21 cellular contexts compared by ENCODE assay signal in genomic region chr19:48918071-48918470, GRCh38. TPM values are rescaled to one million over a fixed set of nuclear protein-coding genes. Genes with fewer than 3 reads are reported as not detected.
"Had no signal": no experiment of that assay in that cellular context is flagged by ENCODE, and none has a peak within 500 bp of the region (broad histone marks: within the 10 kb centered on the region; RNA-seq: fewer than 3 reads in every experiment).

No MANE protein-coding gene starts in this region.

- H3K4me1 ChIP-seq: esophagus squamous epithelium, right atrium auricular region, tibial nerve, uterus had no signal

- DNase-seq: activated CD4-positive, alpha-beta T cell treated with anti-CD3 and anti-CD28 coated beads for 4 hours; activated CD8-positive, alpha-beta memory T cell treated with anti-CD3 and anti-CD28 coated beads, Interleukin-2, amount 50 U/mL, for 4 hours; activated gamma-delta T cell treated with Interleukin-2 at 50 U/mL for 16 hours; central memory CD4-positive, alpha-beta T cell; esophagus squamous epithelium; hippocampal formation; naive thymus-derived CD4-positive, alpha-beta T cell; stimulated activated naive CD4-positive, alpha-beta T cell treated with Interleukin-2 at 50 U/mL for 16 hours; uterus had no signal

- H3K9me3 ChIP-seq: esophagus squamous epithelium, right atrium auricular region, tibial nerve, uterus had no signal

- H3K27me3 Mint-ChIP-seq: activated CD4-positive, alpha-beta memory T cell treated with anti-CD3 and anti-CD28 coated beads, Interleukin-2, amount 10 ng/mL, durations not matched to agents 7 days and 5 days; activated naive CD8-positive, alpha-beta T cell; naive thymus-derived CD4-positive, alpha-beta T cell had no signal

- H3K4me3 ChIP-seq: coronary artery, esophagus squamous epithelium, right atrium auricular region, tibial nerve, uterus had no signal

- H3K27ac ChIP-seq: coronary artery, esophagus squamous epithelium, right atrium auricular region, tibial nerve, uterus, WERI-Rb-1 had no signal

- H3K9me3 Mint-ChIP-seq: activated CD4-positive, alpha-beta memory T cell treated with anti-CD3 and anti-CD28 coated beads, Interleukin-2, amount 10 ng/mL, durations not matched to agents 7 days and 5 days; brain; naive thymus-derived CD4-positive, alpha-beta T cell had no signal

- H3K4me1 Mint-ChIP-seq: activated CD4-positive, alpha-beta memory T cell treated with anti-CD3 and anti-CD28 coated beads, Interleukin-2, amount 10 ng/mL, durations not matched to agents 7 days and 5 days; brain had no signal

- H3K27ac Mint-ChIP-seq: activated CD4-positive, alpha-beta memory T cell treated with anti-CD3 and anti-CD28 coated beads, Interleukin-2, amount 10 ng/mL, durations not matched to agents 7 days and 5 days; activated naive CD8-positive, alpha-beta T cell; naive thymus-derived CD4-positive, alpha-beta T cell had no signal

- H3K4me3 Mint-ChIP-seq: activated CD4-positive, alpha-beta memory T cell treated with anti-CD3 and anti-CD28 coated beads, Interleukin-2, amount 10 ng/mL, durations not matched to agents 7 days and 5 days; activated naive CD8-positive, alpha-beta T cell; brain; naive thymus-derived CD4-positive, alpha-beta T cell had no signal

- H3K36me3 ChIP-seq: uterus had no signal

RNA-seq across cellular contexts. Expression of gene DHDH, which starts 15.4 kb away (rescaled TPM):
- total RNA-seq: fibroblast of villous mesenchyme, lung microvascular endothelial cell, posterior vena cava, right atrium auricular region, skeletal muscle tissue had no signal

RNA-seq across cellular contexts. Expression of gene TULP2, which starts 19.5 kb away (rescaled TPM):
- total RNA-seq: esophagus squamous epithelium; fibroblast of villous mesenchyme; left lobe of liver; naive thymus-derived CD4-positive, alpha-beta T cell; right atrium auricular region; skeletal muscle tissue had no signal
